In the genomic region with DNA sequence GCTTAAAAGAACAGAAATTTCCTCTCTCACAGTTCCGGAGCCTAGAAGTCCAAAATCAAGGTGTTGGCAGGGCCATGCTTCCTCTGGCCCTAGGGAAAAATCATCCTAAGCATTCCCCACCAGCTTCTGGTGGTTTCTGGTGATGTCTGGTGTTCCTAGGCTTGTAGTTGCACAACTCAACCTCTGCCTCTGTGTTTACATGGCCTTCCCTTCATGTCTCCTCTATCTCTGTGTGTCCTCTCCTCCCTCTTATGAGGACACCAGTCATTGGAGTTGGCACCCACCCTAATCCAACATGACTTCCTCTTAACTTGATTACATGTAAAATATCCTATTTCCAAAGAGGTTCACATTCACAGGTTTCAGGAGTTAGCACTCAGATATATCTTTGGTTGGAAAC, we compare ENCODE assay signal across 21 cellular contexts. TPM values are rescaled to one million over a fixed set of nuclear protein-coding genes. Genes with fewer than 3 reads are reported as not detected.
DNase-seq lines count a peak whose midpoint lies in the region; ATAC-seq, FAIRE-seq and TF ChIP-seq lines count a peak whose summit lies in the region.
"Had no signal": no experiment of that assay in that cellular context is flagged by ENCODE, and none has a peak within 500 bp of the region (broad histone marks: within the 10 kb centered on the region; RNA-seq: fewer than 3 reads in every experiment).

No MANE protein-coding gene starts in this region.

- CTCF ChIA-PET in activated CD8-positive, alpha-beta T cell treated with anti-CD3 and anti-CD28 coated beads for 36 hours (lab: Charles Lee), result no interaction called here

- peaks cover 14% of the 10 kb centered on the region for H3K27me3 Mint-ChIP-seq in activated CD8-positive, alpha-beta T cell treated with anti-CD3 and anti-CD28 coated beads for 36 hours

- H3K4me3 ChIP-seq in pancreas, result no peak overlapping the region
- H3K4me3 ChIP-seq: HAP-1 had no signal

- no peaks in the 10 kb centered on the region for H3K27me3 ChIP-seq in pancreas

- H3K36me3 Mint-ChIP-seq in activated CD8-positive, alpha-beta T cell treated with anti-CD3 and anti-CD28 coated beads for 36 hours (ENCODE audit: low read depth), result peaks cover 7% of the 10 kb centered on the region
- H3K36me3 Mint-ChIP-seq: CD14-positive monocyte; CD8-positive, alpha-beta T cell had no signal

- POLR2A ChIA-PET in activated CD8-positive, alpha-beta T cell treated with anti-CD3 and anti-CD28 coated beads for 36 hours (lab: Charles Lee), result no interaction called here

- peaks cover 7% of the 10 kb centered on the region for H3K9me3 Mint-ChIP-seq in activated CD8-positive, alpha-beta T cell treated with anti-CD3 and anti-CD28 coated beads for 36 hours

- no peak for ATAC-seq in pancreas
- no peak for ATAC-seq in HG02798 (IDR thresholded peaks at IDR 0.05; ENCODE audit: poor library complexity, unreplicated experiment)
- ATAC-seq in activated CD8-positive, alpha-beta T cell treated with anti-CD3 and anti-CD28 coated beads for 36 hours, result no peak
- ATAC-seq: CD8-positive, alpha-beta T cell had no signal

- peaks cover 9% of the 10 kb centered on the region for H3K4me1 Mint-ChIP-seq in activated CD8-positive, alpha-beta T cell treated with anti-CD3 and anti-CD28 coated beads for 36 hours (ENCODE audit: low read depth)

- H3K27ac Mint-ChIP-seq in activated CD8-positive, alpha-beta T cell treated with anti-CD3 and anti-CD28 coated beads for 36 hours, result no peak overlapping the region
- H3K27ac Mint-ChIP-seq: CD14-positive monocyte; CD8-positive, alpha-beta T cell had no signal

- FAIRE-seq in pancreas (lab: Jason Lieb, UNC), result no peak
- FAIRE-seq: D721Med, G401.6, GM19239, H1 had no signal

- peak overlapping the region; percentile 31 for H3K27ac ChIP-seq in epithelial cell of prostate
- peak overlapping the region in 3 of 4 donors; percentile 20 to 57 (median 29) for H3K27ac ChIP-seq in pancreas
- H3K27ac ChIP-seq: 22Rv1 had no signal

- H3K36me3 ChIP-seq in pancreas, result no peaks in the 10 kb centered on the region
- H3K36me3 ChIP-seq: HAP-1 had no signal

- intact Hi-C loops in pancreas (cut with DNase I), result no loop called here
- intact Hi-C loops in activated CD8-positive, alpha-beta T cell treated with anti-CD3 and anti-CD28 coated beads for 36 hours (cut with micrococcal nuclease), result no loop called here

- TF ChIP-seq CTCF in pancreas (IDR thresholded peaks at IDR 0.05), result no peak
- TF ChIP-seq CTCF in activated CD8-positive, alpha-beta T cell treated with anti-CD3 and anti-CD28 coated beads for 36 hours (IDR thresholded peaks at IDR 0.05), result no peak

- DNase-seq in NCI-H2029 (lab: John Stamatoyannopoulos, UW), result peak; percentile 47
- DNase-seq in NCI-H2029 treated with DMSO at 0.1 percent for 48 hours (lab: John Stamatoyannopoulos, UW), result no peak
- peak; percentile 17 for DNase-seq in OCI-M1 (lab: John Stamatoyannopoulos, UW)
- DNase-seq in epithelial cell of prostate (ENCODE audit: low read depth, low spot score), result no peak
- DNase-seq in pancreas, result no peak
- no peak for DNase-seq in stimulated activated CD4-positive, alpha-beta T cell treated with anti-CD3 and anti-CD28 coated beads, Interleukin-4, amount 100 ng/mL, for 4 hours
- no peak for DNase-seq in activated CD8-positive, alpha-beta T cell treated with anti-CD3 and anti-CD28 coated beads for 36 hours
- DNase-seq: CD8-positive, alpha-beta T cell; COR-L47; DMS153; DMS79 treated with DMSO at 0.1 percent for 48 hours; EL had no signal

- 85 to 90% methylated on average over 1 of the region's 1 CpG for WGBS in pancreas, 2 donors

- peaks cover 8 to 32% (median 22%) of the 10 kb centered on the region in 3 donors for H3K4me1 ChIP-seq in pancreas

- H3K4me3 Mint-ChIP-seq in activated CD8-positive, alpha-beta T cell treated with anti-CD3 and anti-CD28 coated beads for 36 hours, result no peak overlapping the region
- H3K4me3 Mint-ChIP-seq: CD14-positive monocyte; CD8-positive, alpha-beta T cell had no signal

- no peaks in the 10 kb centered on the region for H3K9me3 ChIP-seq in pancreas

RNA-seq across cellular contexts. Expression of a gene that starts 15.4 kb away (rescaled TPM):
- 1 to 10 TPM in 3 of 6 donors, under 1 TPM in 3; 0.79 to 1.2 (median 1.00) TPM for total RNA-seq in pancreas
- 1 to 10 TPM in 1 of 2 donors, under 1 TPM in 1; 0.72 to 2.1 TPM for polyA plus RNA-seq in pancreas
- total RNA-seq in activated CD8-positive, alpha-beta T cell treated with anti-CD3 and anti-CD28 coated beads for 36 hours, result 1 to 10 TPM; 1.1 to 1.2 TPM

RNA-seq across cellular contexts. Expression of a gene that starts 16.3 kb away (rescaled TPM):
- 10 to 100 TPM in 2 of 6 donors, 1 to 10 TPM in 4; 4.8 to 13.5 (median 8.6) TPM for total RNA-seq in pancreas
- polyA plus RNA-seq in pancreas, result 10 to 100 TPM; 11.5 to 15.3 TPM
- 10 to 100 TPM; 51.2 to 54.6 TPM for total RNA-seq in activated CD8-positive, alpha-beta T cell treated with anti-CD3 and anti-CD28 coated beads for 36 hours
- total RNA-seq: A673 had no signal

RNA-seq across cellular contexts. Expression of a gene that starts 45.4 kb away (rescaled TPM):
- total RNA-seq in pancreas, result 10 to 100 TPM; 13.4 to 23.4 (median 20.7) TPM
- polyA plus RNA-seq in pancreas, result 10 to 100 TPM; 10.1 to 14.7 TPM
- total RNA-seq in activated CD8-positive, alpha-beta T cell treated with anti-CD3 and anti-CD28 coated beads for 36 hours, result 10 to 100 TPM; 32.0 to 36.1 TPM

Comparison
In these comparisons a context has a peak if more than half of its experiments do, and no peak if none do; other contexts are left out.
1. DNase-seq: peak in NCI-H2029 (single experiment) and OCI-M1 (single experiment); none in NCI-H2029 treated with DMSO at 0.1 percent for 48 hours (single experiment), epithelial cell of prostate (single experiment), pancreas (0 of 6), stimulated activated CD4-positive, alpha-beta T cell treated with anti-CD3 and anti-CD28 coated beads, Interleukin-4, amount 100 ng/mL, for 4 hours (0 of 2) and activated CD8-positive, alpha-beta T cell treated with anti-CD3 and anti-CD28 coated beads for 36 hours (single experiment).